Comparison of ENCODE assay signal across 8 cellular contexts in genomic region chr17:55641559-55642160, GRCh38.
A peak's percentile ranks its signal among the peaks of the same experiment; 100 is the strongest.
DNase-seq lines count a peak whose midpoint lies in the region; ATAC-seq lines count a peak whose summit lies in the region.

No MANE protein-coding gene starts in this region.

- DNase-seq in GDM1 (lab: John Stamatoyannopoulos, UW), result peak; percentile 59
- peak; percentile 50 for DNase-seq in NOMO-1 treated with DMSO at 0.1 percent for 48 hours (lab: John Stamatoyannopoulos, UW; ENCODE audit: unreplicated experiment)
- DNase-seq in amniotic epithelial cell (ENCODE audit: low read depth), result peak; percentile 71
- DNase-seq in iPS DF 4.7 (ENCODE audit: extremely low read depth, low spot score), result peak; percentile 14
- DNase-seq in stimulated activated CD4-positive, alpha-beta T cell treated with anti-CD3 and anti-CD28 coated beads, Interleukin-2, amount 100 ng/mL, for 24 hours, result peak; percentile 40 to 54

- ATAC-seq in HG02870 (IDR thresholded peaks at IDR 0.05; ENCODE audit: unreplicated experiment) (peak; percentile 67), GM21825 (IDR thresholded peaks at IDR 0.05; ENCODE audit: unreplicated experiment) (no peak), HG02981 (IDR thresholded peaks at IDR 0.05; ENCODE audit: unreplicated experiment) (no peak)

Comparison
In these comparisons a context has a peak if more than half of its experiments do, and no peak if none do; other contexts are left out.
1. DNase-seq: peak in every context shown above with its lines; median percentile 71 in amniotic epithelial cell; 59 in GDM1; 50 in NOMO-1 treated with DMSO at 0.1 percent for 48 hours; 47 in stimulated activated CD4-positive, alpha-beta T cell treated with anti-CD3 and anti-CD28 coated beads, Interleukin-2, amount 100 ng/mL, for 24 hours; 14 in iPS DF 4.7.